36 cellular contexts compared by ENCODE assay signal in the genomic region with DNA sequence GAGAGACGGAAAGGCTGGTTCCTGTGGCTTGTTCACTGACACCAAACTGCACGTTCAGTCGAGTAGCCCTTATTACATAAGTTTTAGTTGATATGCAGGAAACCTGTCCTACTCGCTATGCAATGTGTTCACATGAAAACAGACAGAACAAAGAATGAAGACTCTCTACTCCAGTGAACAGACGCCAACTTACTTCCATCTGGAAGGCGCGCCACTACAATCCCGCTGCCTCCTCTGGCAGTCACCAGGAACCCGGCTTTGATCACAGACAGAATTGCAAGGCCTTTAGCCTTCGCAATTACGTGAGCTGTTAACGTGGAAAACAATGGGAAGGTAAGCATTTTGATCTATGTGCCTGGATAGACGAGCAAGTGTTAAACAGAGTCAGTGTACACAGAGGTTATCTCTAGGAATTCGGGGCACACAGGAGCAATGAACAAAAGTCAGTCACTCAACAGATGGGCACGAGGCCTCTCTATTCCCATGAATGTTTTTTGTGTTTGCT. TPM values are rescaled to one million over a fixed set of nuclear protein-coding genes. Genes with fewer than 3 reads are reported as not detected.
"Had no signal": no experiment of that assay in that cellular context is flagged by ENCODE, and none has a peak within 500 bp of the region (broad histone marks: within the 10 kb centered on the region; RNA-seq: fewer than 3 reads in every experiment).

No MANE protein-coding gene starts in this region.

- H3K9me3 ChIP-seq: ascending aorta, breast epithelium, colonic mucosa, esophagus muscularis mucosa, gastrocnemius medialis had no signal

- H3K27me3 Mint-ChIP-seq: activated CD4-positive, alpha-beta memory T cell treated with anti-CD3 and anti-CD28 coated beads for 36 hours; activated CD4-positive, alpha-beta T cell treated with anti-CD3 and anti-CD28 coated beads for 36 hours; activated CD4-positive, alpha-beta T cell treated with anti-CD3 and anti-CD28 coated beads, Interleukin-2, amount 10 ng/mL, durations not matched to agents 24 days and 14 days; activated CD8-positive, alpha-beta memory T cell treated with anti-CD3 and anti-CD28 coated beads, Interleukin-2, amount 10 ng/mL, durations not matched to agents 7 days and 5 days; activated naive CD4-positive, alpha-beta T cell treated with anti-CD3 and anti-CD28 coated beads, Interleukin-2, amount 10 ng/mL, durations not matched to agents 7 days and 5 days; activated naive CD8-positive, alpha-beta T cell treated with anti-CD3 and anti-CD28 coated beads, Interleukin-2, amount 10 ng/mL, durations not matched to agents 7 days and 5 days; brain; T-helper 17 cell had no signal

- H3K4me1 Mint-ChIP-seq: activated CD8-positive, alpha-beta memory T cell treated with anti-CD3 and anti-CD28 coated beads, Interleukin-2, amount 10 ng/mL, durations not matched to agents 7 days and 5 days; activated naive CD8-positive, alpha-beta T cell treated with anti-CD3 and anti-CD28 coated beads, Interleukin-2, amount 10 ng/mL, durations not matched to agents 7 days and 5 days had no signal

- H3K36me3 Mint-ChIP-seq: activated naive CD4-positive, alpha-beta T cell treated with anti-CD3 and anti-CD28 coated beads, Interleukin-2, amount 50 U/mL, for 72 hours; activated naive CD8-positive, alpha-beta T cell treated with anti-CD3 and anti-CD28 coated beads, Interleukin-2, amount 10 ng/mL, durations not matched to agents 7 days and 5 days had no signal

- H3K4me3 Mint-ChIP-seq: activated CD4-positive, alpha-beta memory T cell treated with anti-CD3 and anti-CD28 coated beads for 36 hours; activated CD4-positive, alpha-beta T cell treated with anti-CD3 and anti-CD28 coated beads for 36 hours; activated CD4-positive, alpha-beta T cell treated with anti-CD3 and anti-CD28 coated beads, Interleukin-2, amount 10 ng/mL, durations not matched to agents 24 days and 14 days; activated CD8-positive, alpha-beta memory T cell treated with anti-CD3 and anti-CD28 coated beads, Interleukin-2, amount 10 ng/mL, durations not matched to agents 7 days and 5 days; activated CD8-positive, alpha-beta T cell treated with anti-CD3 and anti-CD28 coated beads, Interleukin-2, amount 10 ng/mL, durations not matched to agents 7 days and 5 days; activated naive CD4-positive, alpha-beta T cell treated with anti-CD3 and anti-CD28 coated beads, Interleukin-2, amount 10 ng/mL, durations not matched to agents 7 days and 5 days; activated naive CD8-positive, alpha-beta T cell treated with anti-CD3 and anti-CD28 coated beads, Interleukin-2, amount 10 ng/mL, durations not matched to agents 7 days and 5 days; activated T-helper 1 cell treated with anti-CD3 and anti-CD28 coated beads, Interleukin-12 subunit alpha, Interleukin-12 subunit beta, Interleukin-2, Interleukin-4 antibody, amounts not matched to agents 30 ng/mL and 10 ng/mL and 1 ng/mL, durations not matched to agents 14 hours and 24 hours and 36 hours; brain; T-helper 17 cell; T-helper 2 cell treated with Interferon-gamma antibody and Interleukin-4, amounts not matched to agents 5 μg/mL and 100 μg/mL, for 36 hours had no signal

- H3K9me3 Mint-ChIP-seq: activated CD4-positive, alpha-beta memory T cell treated with anti-CD3 and anti-CD28 coated beads for 36 hours; activated CD4-positive, alpha-beta T cell treated with anti-CD3 and anti-CD28 coated beads, Interleukin-2, amount 10 ng/mL, durations not matched to agents 24 days and 14 days; activated naive CD4-positive, alpha-beta T cell treated with anti-CD3 and anti-CD28 coated beads, Interleukin-2, amount 10 ng/mL, durations not matched to agents 7 days and 5 days; activated naive CD4-positive, alpha-beta T cell treated with anti-CD3 and anti-CD28 coated beads, Interleukin-2, amount 50 U/mL, for 72 hours; activated naive CD8-positive, alpha-beta T cell treated with anti-CD3 and anti-CD28 coated beads, Interleukin-2, amount 10 ng/mL, durations not matched to agents 7 days and 5 days; activated T-helper 1 cell treated with anti-CD3 and anti-CD28 coated beads, Interleukin-12 subunit alpha, Interleukin-12 subunit beta, Interleukin-2, Interleukin-4 antibody, amounts not matched to agents 30 ng/mL and 10 ng/mL and 1 ng/mL, durations not matched to agents 14 hours and 24 hours and 36 hours; brain; T-helper 2 cell treated with Interferon-gamma antibody and Interleukin-4, amounts not matched to agents 5 μg/mL and 100 μg/mL, for 36 hours had no signal

- H3K27ac Mint-ChIP-seq: activated CD4-positive, alpha-beta memory T cell treated with anti-CD3 and anti-CD28 coated beads for 36 hours; activated CD4-positive, alpha-beta T cell treated with anti-CD3 and anti-CD28 coated beads for 36 hours; activated CD4-positive, alpha-beta T cell treated with anti-CD3 and anti-CD28 coated beads, Interleukin-2, amount 10 ng/mL, durations not matched to agents 24 days and 14 days; activated CD8-positive, alpha-beta memory T cell treated with anti-CD3 and anti-CD28 coated beads, Interleukin-2, amount 10 ng/mL, durations not matched to agents 7 days and 5 days; activated CD8-positive, alpha-beta T cell treated with anti-CD3 and anti-CD28 coated beads, Interleukin-2, amount 10 ng/mL, durations not matched to agents 7 days and 5 days; activated naive CD4-positive, alpha-beta T cell treated with anti-CD3 and anti-CD28 coated beads, Interleukin-2, amount 10 ng/mL, durations not matched to agents 7 days and 5 days; activated naive CD4-positive, alpha-beta T cell treated with anti-CD3 and anti-CD28 coated beads, Interleukin-2, amount 50 U/mL, for 72 hours; activated naive CD8-positive, alpha-beta T cell treated with anti-CD3 and anti-CD28 coated beads, Interleukin-2, amount 10 ng/mL, durations not matched to agents 7 days and 5 days; activated T-helper 1 cell treated with anti-CD3 and anti-CD28 coated beads, Interleukin-12 subunit alpha, Interleukin-12 subunit beta, Interleukin-2, Interleukin-4 antibody, amounts not matched to agents 30 ng/mL and 10 ng/mL and 1 ng/mL, durations not matched to agents 14 hours and 24 hours and 36 hours; T-helper 17 cell; T-helper 2 cell treated with Interferon-gamma antibody and Interleukin-4, amounts not matched to agents 5 μg/mL and 100 μg/mL, for 36 hours had no signal

- H3K4me1 ChIP-seq: ascending aorta, breast epithelium, colonic mucosa, esophagus muscularis mucosa, foreskin keratinocyte, gastrocnemius medialis had no signal

- H3K36me3 ChIP-seq: cardiac muscle cell, WERI-Rb-1 had no signal

- H3K27ac ChIP-seq: ascending aorta, breast epithelium, cardiac muscle cell, colonic mucosa, esophagus muscularis mucosa, foreskin keratinocyte, gastrocnemius medialis, WERI-Rb-1 had no signal

- ATAC-seq: activated CD4-positive, alpha-beta T cell treated with anti-CD3 and anti-CD28 coated beads for 36 hours; activated CD8-positive, alpha-beta memory T cell treated with anti-CD3 and anti-CD28 coated beads, Interleukin-2, amount 10 ng/mL, durations not matched to agents 7 days and 5 days; activated CD8-positive, alpha-beta T cell treated with anti-CD3 and anti-CD28 coated beads, Interleukin-2, amount 10 ng/mL, durations not matched to agents 7 days and 5 days; activated naive CD4-positive, alpha-beta T cell treated with anti-CD3 and anti-CD28 coated beads, Interleukin-2, amount 50 U/mL, for 72 hours; foreskin keratinocyte; gastrocnemius medialis; T-helper 17 cell had no signal

- H3K27me3 ChIP-seq: ascending aorta, breast epithelium, cardiac muscle cell, colonic mucosa, esophagus muscularis mucosa, foreskin keratinocyte, gastrocnemius medialis had no signal

- H3K4me3 ChIP-seq: ascending aorta, breast epithelium, cardiac muscle cell, colonic mucosa, esophagus muscularis mucosa, gastrocnemius medialis had no signal

- DNase-seq: activated CD4-positive, alpha-beta memory T cell treated with anti-CD3 and anti-CD28 coated beads for 36 hours; activated CD4-positive, alpha-beta T cell treated with anti-CD3 and anti-CD28 coated beads for 36 hours; activated CD4-positive, alpha-beta T cell treated with anti-CD3 and anti-CD28 coated beads, Interleukin-2, amount 10 ng/mL, durations not matched to agents 24 days and 14 days; activated CD4-positive, CD25-positive, alpha-beta regulatory T cell; activated CD4-positive, CD25-positive, alpha-beta regulatory T cell treated with anti-CD3 and anti-CD28 coated beads, Interleukin-2, amount 50 U/mL, for 72 hours; activated CD8-positive, alpha-beta memory T cell treated with anti-CD3 and anti-CD28 coated beads, Interleukin-2, amount 10 ng/mL, durations not matched to agents 7 days and 5 days; activated CD8-positive, alpha-beta memory T cell treated with anti-CD3 and anti-CD28 coated beads, Interleukin-2, amount 50 U/mL, for 4 hours; activated CD8-positive, alpha-beta T cell treated with anti-CD3 and anti-CD28 coated beads, Interleukin-2, amount 10 ng/mL, durations not matched to agents 7 days and 5 days; activated gamma-delta T cell; activated naive CD4-positive, alpha-beta T cell; activated naive CD4-positive, alpha-beta T cell treated with anti-CD3 and anti-CD28 coated beads, Interleukin-2, amount 10 ng/mL, durations not matched to agents 7 days and 5 days; activated naive CD8-positive, alpha-beta T cell treated with anti-CD3 and anti-CD28 coated beads, Interleukin-2, amount 10 ng/mL, durations not matched to agents 7 days and 5 days; activated T-cell treated with anti-CD3 and anti-CD28 coated beads, Interleukin-2, amount 50 U/mL, for 1 hour; activated T-cell treated with anti-CD3 and anti-CD28 coated beads, Interleukin-2, amount 50 U/mL, for 48 hours; central memory CD4-positive, alpha-beta T cell; cerebellar nuclear complex; colonic mucosa; effector CD8-positive, alpha-beta T cell; foreskin keratinocyte; gastrocnemius medialis; glutamatergic neuron; T-helper 1 cell; T-helper 17 cell; T1000; WERI-Rb-1 had no signal

RNA-seq across cellular contexts. Expression of a gene that starts 38.3 kb away (rescaled TPM):
- total RNA-seq: activated CD4-positive, alpha-beta memory T cell treated with anti-CD3 and anti-CD28 coated beads for 36 hours; activated CD4-positive, alpha-beta T cell treated with anti-CD3 and anti-CD28 coated beads for 36 hours; activated CD8-positive, alpha-beta memory T cell treated with anti-CD3 and anti-CD28 coated beads for 36 hours; activated CD8-positive, alpha-beta memory T cell treated with anti-CD3 and anti-CD28 coated beads, Interleukin-2, amount 10 ng/mL, durations not matched to agents 7 days and 5 days; activated CD8-positive, alpha-beta T cell treated with anti-CD3 and anti-CD28 coated beads, Interleukin-2, amount 10 ng/mL, durations not matched to agents 7 days and 5 days; activated naive CD8-positive, alpha-beta T cell treated with anti-CD3 and anti-CD28 coated beads, Interleukin-2, amount 10 ng/mL, durations not matched to agents 7 days and 5 days; dermis microvascular lymphatic vessel endothelial cell; endothelial cell of umbilical vein; foreskin keratinocyte; gastrocnemius medialis had no signal
- polyA plus RNA-seq: endothelial cell of umbilical vein, foreskin keratinocyte had no signal
